14 cellular contexts compared by ENCODE assay signal in the genomic region with DNA sequence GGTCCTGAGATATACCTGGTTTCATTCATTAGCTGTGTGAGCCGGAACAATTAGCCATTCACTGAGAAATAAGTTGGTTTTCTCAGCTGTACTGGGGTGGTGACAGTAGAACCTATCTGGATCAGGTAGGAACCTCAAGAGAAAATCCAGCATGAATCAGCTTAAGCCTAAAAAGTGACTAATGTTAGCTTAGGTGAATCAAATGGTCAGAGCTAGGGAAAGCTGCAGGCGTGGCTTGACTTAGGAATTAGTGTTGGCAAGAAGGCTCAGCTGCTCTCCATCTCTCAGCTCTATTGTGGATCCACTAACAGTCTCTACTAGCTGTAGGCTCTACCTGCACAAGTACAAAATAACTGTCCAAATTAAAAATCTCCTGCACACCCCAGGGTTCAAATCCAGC.
A peak's percentile ranks its signal among the peaks of the same experiment; 100 is the strongest.
DNase-seq lines count a peak whose midpoint lies in the region; ATAC-seq and TF ChIP-seq lines count a peak whose summit lies in the region.
"Had no signal": no experiment of that assay in that cellular context is flagged by ENCODE, and none has a peak within 500 bp of the region (broad histone marks: within the 10 kb centered on the region; RNA-seq: fewer than 3 reads in every experiment).

No MANE protein-coding gene starts in this region.

- in situ Hi-C loops in mammary epithelial cell (cut with MboI; ENCODE audit: low sequenced_read_pairs in 2 of 2): no loop called here

- TF ChIP-seq CTCF in mammary epithelial cell (conservative IDR thresholded peaks at IDR 0.05 in 1 of 2, IDR thresholded peaks at IDR 0.05 in 1 of 2; ENCODE audit: extremely low read depth in 1 of 2, insufficient read depth in 1 of 2, low read depth in 1 of 2, low read length in 2 of 2): no peak

- POLR2A ChIA-PET in naive thymus-derived CD8-positive, alpha-beta T cell (lab: Charles Lee): no interaction called here

- no peak overlapping the region for H2AFZ ChIP-seq in mammary epithelial cell (ENCODE audit: low read depth, low read length)
- H2AFZ ChIP-seq: GM23248 had no signal

- no TSS peak for BruUV-seq in mammary epithelial cell (replicated peaks; lab: Mats Ljungman, UMichigan)

- ATAC-seq in esophagus mucosa: peak; percentile 56
- no peak for ATAC-seq in naive thymus-derived CD8-positive, alpha-beta T cell

- no peaks in the 10 kb centered on the region for H3K36me3 Mint-ChIP-seq in naive thymus-derived CD8-positive, alpha-beta T cell
- H3K36me3 Mint-ChIP-seq: CD14-positive monocyte; CD4-positive, alpha-beta memory T cell had no signal

- dilution Hi-C loops in mammary epithelial cell (cut with HindIII; ENCODE audit: low sequenced_read_pairs): no loop called here

- peaks cover 0 to 39% (median 11%) of the 10 kb centered on the region in 9 donors for H3K9me3 Mint-ChIP-seq in naive thymus-derived CD8-positive, alpha-beta T cell

- no peak overlapping the region for H3K27ac Mint-ChIP-seq in naive thymus-derived CD8-positive, alpha-beta T cell
- H3K27ac Mint-ChIP-seq: CD14-positive monocyte; CD4-positive, alpha-beta memory T cell had no signal

- DNase-seq in DMS53 (lab: John Stamatoyannopoulos, UW): peak; percentile 62
- peak; percentile 17 for DNase-seq in HT1080 (ENCODE audit: low read depth)
- DNase-seq in mammary epithelial cell: peak; percentile 20
- DNase-seq in naive thymus-derived CD8-positive, alpha-beta T cell: no peak
- no peak for DNase-seq in SW480 (ENCODE audit: low spot score)
- DNase-seq in NCI-H524 (lab: John Stamatoyannopoulos, UW): no peak
- DNase-seq: 8988T; CD4-positive, alpha-beta memory T cell; GM23248; IMR-90 had no signal

- CTCF ChIA-PET in mammary epithelial cell (lab: Charles Lee; ENCODE audit: low non-redundant PET): no interaction called here

- no peaks in the 10 kb centered on the region for H3K4me1 Mint-ChIP-seq in naive thymus-derived CD8-positive, alpha-beta T cell
- H3K4me1 Mint-ChIP-seq: CD14-positive monocyte; CD4-positive, alpha-beta memory T cell had no signal

- WGBS in mammary epithelial cell (ENCODE audit: low coverage, missing lambda C conversion rate): 56% methylated on average over 2 of the region's 2 CpGs

- H3K4me1 ChIP-seq in mammary epithelial cell (ENCODE audit: insufficient read depth, low read length): no peaks in the 10 kb centered on the region
- H3K4me1 ChIP-seq: BLaER1, HAP-1 had no signal

- H3K79me2 ChIP-seq in mammary epithelial cell (ENCODE audit: insufficient read depth, low read length): no peaks in the 10 kb centered on the region

- H3K4me2 ChIP-seq in mammary epithelial cell (ENCODE audit: insufficient read depth, low read depth, low read length): no peak overlapping the region
- H3K4me2 ChIP-seq: BLaER1 had no signal

- no peaks in the 10 kb centered on the region for H3K27me3 ChIP-seq in mammary epithelial cell (ENCODE audit: insufficient read depth, low read length)
- H3K27me3 ChIP-seq: BLaER1 had no signal

- no peaks in the 10 kb centered on the region for H3K27me3 Mint-ChIP-seq in naive thymus-derived CD8-positive, alpha-beta T cell
- H3K27me3 Mint-ChIP-seq: CD4-positive, alpha-beta memory T cell had no signal

- H3K27ac ChIP-seq in mammary epithelial cell (ENCODE audit: insufficient read depth, low read depth, low read length): no peak overlapping the region
- H3K27ac ChIP-seq: BLaER1, GM23248 had no signal

- intact Hi-C loops in mammary epithelial cell (cut with micrococcal nuclease): no loop called here

- peaks cover 3% of the 10 kb centered on the region for H3K9me3 ChIP-seq in mammary epithelial cell (replicated peaks; ENCODE audit: insufficient read depth, low read length)
- H3K9me3 ChIP-seq: HAP-1 had no signal

- no peaks in the 10 kb centered on the region for H4K20me1 ChIP-seq in mammary epithelial cell (ENCODE audit: insufficient read depth, low read length)
- H4K20me1 ChIP-seq: BLaER1 had no signal

- H3K4me3 Mint-ChIP-seq in naive thymus-derived CD8-positive, alpha-beta T cell: no peak overlapping the region
- H3K4me3 Mint-ChIP-seq: CD14-positive monocyte; CD4-positive, alpha-beta memory T cell had no signal

- H3K4me3 ChIP-seq in mammary epithelial cell (replicated peaks in 1 of 3; ENCODE audit: insufficient read depth in 1 of 3, low read depth in 2 of 3, low read length in 3 of 3): no peak overlapping the region
- H3K4me3 ChIP-seq: BLaER1, GM23248, HAP-1 had no signal

- no peaks in the 10 kb centered on the region for H3K36me3 ChIP-seq in mammary epithelial cell (ENCODE audit: insufficient read depth, low read length)
- H3K36me3 ChIP-seq: BLaER1, HAP-1 had no signal

- H3K9ac ChIP-seq in mammary epithelial cell (ENCODE audit: insufficient read depth, low read length): no peak overlapping the region
- H3K9ac ChIP-seq: BLaER1, GM23248 had no signal

Comparison
In these comparisons a context has a peak if more than half of its experiments do, and no peak if none do; other contexts are left out.
1. DNase-seq: peak in DMS53 (single experiment), HT1080 (single experiment) and mammary epithelial cell (single experiment); none in naive thymus-derived CD8-positive, alpha-beta T cell (0 of 10), SW480 (single experiment) and NCI-H524 (0 of 2).